14 cellular contexts compared by ENCODE assay signal in genomic region chr5:61321650-61322049, GRCh38. TPM values are rescaled to one million over a fixed set of nuclear protein-coding genes. Genes with fewer than 3 reads are reported as not detected.
DNase-seq lines count a peak whose midpoint lies in the region; TF ChIP-seq lines count a peak whose summit lies in the region.
"Had no signal": no experiment of that assay in that cellular context is flagged by ENCODE, and none has a peak within 500 bp of the region (broad histone marks: within the 10 kb centered on the region; RNA-seq: fewer than 3 reads in every experiment).

No MANE protein-coding gene starts in this region.

- H3K4me3 ChIP-seq in KMS-11 (IDR thresholded peaks at IDR 0.05; ENCODE audit: insufficient read depth, low read depth, low read length) (no peak overlapping the region), colonic mucosa (no peak overlapping the region), mucosa of rectum (ENCODE audit: low read length in 2 of 2) (peak overlapping the region in 1 of 2 donors; percentile 20)
- H3K4me3 ChIP-seq: A549, BLaER1, GM12878 had no signal

- H3K27me3 ChIP-seq in KMS-11 (ENCODE audit: insufficient read depth, low read depth) (no peaks in the 10 kb centered on the region), colonic mucosa (no peaks in the 10 kb centered on the region), mucosa of rectum (ENCODE audit: control insufficient read depth in 2 of 2, insufficient read depth in 2 of 2, low read length in 2 of 2) (no peaks in the 10 kb centered on the region)
- H3K27me3 ChIP-seq: BLaER1 had no signal

- peak overlapping the region; percentile 63; the same call in 1 of the 2 replicates for H3K4me2 ChIP-seq in KMS-11
- H3K4me2 ChIP-seq: A549, BLaER1 had no signal

- H3K9me3 ChIP-seq in colonic mucosa: no peaks in the 10 kb centered on the region
- H3K9me3 ChIP-seq in mucosa of rectum (ENCODE audit: control insufficient read depth in 2 of 2, low read length in 2 of 2): no peaks in the 10 kb centered on the region
- H3K9me3 ChIP-seq: A549, BLaER1 had no signal

- no peaks in the 10 kb centered on the region for H3K36me3 ChIP-seq in KMS-11 (ENCODE audit: insufficient read depth)
- no peaks in the 10 kb centered on the region for H3K36me3 ChIP-seq in colonic mucosa
- no peaks in the 10 kb centered on the region for H3K36me3 ChIP-seq in mucosa of rectum (ENCODE audit: control insufficient read depth in 2 of 2, insufficient read depth in 2 of 2, low read length in 2 of 2)
- H3K36me3 ChIP-seq: BLaER1 had no signal

- no peaks in the 10 kb centered on the region for H3K79me2 ChIP-seq in KMS-11 (ENCODE audit: insufficient read depth, low read depth)

- peaks cover 43% of the 10 kb centered on the region for H3K4me1 Mint-ChIP-seq in endothelial cell (ENCODE audit: unreplicated experiment)

- H3K27ac ChIP-seq in KMS-11 (no peak overlapping the region), colonic mucosa (peak overlapping the region; percentile 61), mucosa of rectum (ENCODE audit: low read depth in 2 of 2, low read length in 2 of 2) (peak overlapping the region; percentile 86 to 89)
- H3K27ac ChIP-seq: BLaER1 had no signal

- no peak for TF ChIP-seq CTCF in KMS-11 (conservative IDR thresholded peaks at IDR 0.05; ENCODE audit: low read depth, low read length)
- TF ChIP-seq CTCF in colonic mucosa (IDR thresholded peaks at IDR 0.05): no peak
- no peak for TF ChIP-seq CTCF in endothelial cell (IDR thresholded peaks at IDR 0.05; ENCODE audit: unreplicated experiment)

- no peaks in the 10 kb centered on the region for H4K20me1 ChIP-seq in KMS-11 (ENCODE audit: insufficient read depth)
- H4K20me1 ChIP-seq: BLaER1 had no signal

- no peak overlapping the region for H2AFZ ChIP-seq in KMS-11 (ENCODE audit: low read depth)

- H3K4me3 Mint-ChIP-seq in endothelial cell (ENCODE audit: unreplicated experiment): no peak overlapping the region
- H3K4me3 Mint-ChIP-seq: CD4-positive, alpha-beta memory T cell; H9 had no signal

- no peaks in the 10 kb centered on the region for H3K9me3 Mint-ChIP-seq in endothelial cell (ENCODE audit: unreplicated experiment)
- H3K9me3 Mint-ChIP-seq: H9 had no signal

- H3K9ac ChIP-seq in KMS-11: no peak overlapping the region
- peak overlapping the region in 1 of 2 donors; percentile 62 for H3K9ac ChIP-seq in colonic mucosa (ENCODE audit: low read depth in 2 of 2, low read length in 2 of 2)
- H3K9ac ChIP-seq in mucosa of rectum (ENCODE audit: low read depth in 1 of 2, low read length in 2 of 2): no peak overlapping the region
- H3K9ac ChIP-seq: BLaER1 had no signal

- peaks cover 63% of the 10 kb centered on the region for H3K4me1 ChIP-seq in KMS-11 (ENCODE audit: low read depth, poor library complexity, severe bottlenecking)
- H3K4me1 ChIP-seq in colonic mucosa: peaks cover 8% of the 10 kb centered on the region
- peaks cover 46 to 51% of the 10 kb centered on the region in 2 donors for H3K4me1 ChIP-seq in mucosa of rectum (ENCODE audit: control insufficient read depth in 2 of 2, insufficient read depth in 2 of 2, low read length in 2 of 2)
- H3K4me1 ChIP-seq: BLaER1 had no signal

- peaks cover 3% of the 10 kb centered on the region for H3K36me3 Mint-ChIP-seq in endothelial cell (ENCODE audit: low read depth, unreplicated experiment)
- H3K36me3 Mint-ChIP-seq: CD4-positive, alpha-beta memory T cell had no signal

- no peak overlapping the region for H3K27ac Mint-ChIP-seq in endothelial cell (ENCODE audit: unreplicated experiment)
- H3K27ac Mint-ChIP-seq: CD4-positive, alpha-beta memory T cell; H9 had no signal

- H3K27me3 Mint-ChIP-seq in endothelial cell (ENCODE audit: unreplicated experiment): no peaks in the 10 kb centered on the region

- intact Hi-C loops in colonic mucosa (cut with DNase I): no loop called here

- DNase-seq in colonic mucosa (no peak), NCI-H82 treated with DMSO at 0.1 percent for 48 hours (lab: John Stamatoyannopoulos, UW; ENCODE audit: unreplicated experiment) (no peak), endothelial cell (ENCODE audit: low spot score) (no peak), NCI-H146 treated with DMSO at 0.1 percent for 48 hours (lab: John Stamatoyannopoulos, UW; ENCODE audit: unreplicated experiment) (no peak)
- DNase-seq in stimulated activated CD4-positive, alpha-beta T cell treated with anti-CD3 and anti-CD28 coated beads, Interleukin-1b, Interleukin-23, amount 100 ng/mL, for 48 hours: no peak
- DNase-seq: CD4-positive, alpha-beta memory T cell; DMS79; GOT3; H9 had no signal

RNA-seq across cellular contexts. Expression of gene ZSWIM6, which starts 10.4 kb away (rescaled TPM):
- total RNA-seq in colonic mucosa: 10 to 100 TPM; 16.4 to 24.5 TPM
- 77.0 TPM for total RNA-seq in endothelial cell (ENCODE audit: unreplicated experiment)
